In the genomic region with DNA sequence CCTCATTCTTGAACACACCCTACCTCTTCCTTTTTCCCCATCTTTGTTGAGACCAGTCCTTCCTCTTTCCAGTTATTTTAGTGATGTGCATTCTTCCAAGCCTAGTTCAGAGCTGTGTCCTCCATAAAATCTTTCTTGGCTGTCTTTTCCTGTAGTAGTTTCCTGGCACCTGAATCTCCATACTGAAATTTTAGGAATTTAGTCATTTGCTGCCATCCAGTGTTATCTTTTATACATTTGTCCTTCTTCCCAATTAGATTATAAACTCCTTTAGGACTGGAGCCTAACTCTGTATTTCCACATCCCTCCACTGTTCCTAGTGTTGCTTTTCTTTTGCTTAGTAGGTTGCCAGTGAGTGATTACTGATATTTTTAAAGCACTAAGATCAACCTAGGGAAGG, we compare ENCODE assay signal across 29 cellular contexts. TPM values are rescaled to one million over a fixed set of nuclear protein-coding genes. Genes with fewer than 3 reads are reported as not detected.
A peak's percentile ranks its signal among the peaks of the same experiment; 100 is the strongest.
DNase-seq lines count a peak whose midpoint lies in the region; ATAC-seq, FAIRE-seq and TF ChIP-seq lines count a peak whose summit lies in the region.
"Had no signal": no experiment of that assay in that cellular context is flagged by ENCODE, and none has a peak within 500 bp of the region (broad histone marks: within the 10 kb centered on the region; RNA-seq: fewer than 3 reads in every experiment).

No MANE protein-coding gene starts in this region.

- H3K4me2 ChIP-seq in SK-N-SH: no peak overlapping the region
- H3K4me2 ChIP-seq in astrocyte (ENCODE audit: low read length): no peak overlapping the region
- H3K4me2 ChIP-seq in trophoblast cell (ENCODE audit: low read length): no peak overlapping the region

- no peak overlapping the region for H3K9ac ChIP-seq in SK-N-SH
- no peak overlapping the region for H3K9ac ChIP-seq in astrocyte (ENCODE audit: low read length)
- no peak overlapping the region for H3K9ac ChIP-seq in trophoblast cell (ENCODE audit: low read length)

- intact Hi-C loops in psoas muscle (cut with DNase I) (no loop called here), uterus (cut with DNase I; ENCODE audit: low total_unique reads) (no loop called here), upper lobe of right lung (cut with DNase I) (no loop called here)

- no peak overlapping the region for H3K4me3 Mint-ChIP-seq in astrocyte (ENCODE audit: unreplicated experiment)
- H3K4me3 Mint-ChIP-seq: activated naive CD8-positive, alpha-beta T cell treated with anti-CD3 and anti-CD28 coated beads for 36 hours; CD4-positive, alpha-beta T cell; nephron; T-helper 17 cell had no signal

- no peak overlapping the region for H3K14ac ChIP-seq in trophoblast cell (ENCODE audit: low read length)

- H3K4me3 ChIP-seq in SK-N-SH (ENCODE audit: low read depth in 2 of 2, low read length in 1 of 2) (no peak overlapping the region), astrocyte (ENCODE audit: insufficient read depth, low read depth, low read length) (no peak overlapping the region), psoas muscle (no peak overlapping the region), uterus (no peak overlapping the region), upper lobe of right lung (no peak overlapping the region), trophoblast cell (ENCODE audit: low read depth, low read length) (no peak overlapping the region)
- H3K4me3 ChIP-seq: ascending aorta, HAP-1, K562, lower lobe of right lung, SJCRH30, skin epidermis, stomach, thyroid gland had no signal

- no peak overlapping the region for H2AK5ac ChIP-seq in trophoblast cell (ENCODE audit: low read length)

- no peaks in the 10 kb centered on the region for H3K79me1 ChIP-seq in trophoblast cell (ENCODE audit: low read length)

- H3K27me3 ChIP-seq in SK-N-SH (ENCODE audit: insufficient read depth): no peaks in the 10 kb centered on the region
- H3K27me3 ChIP-seq in astrocyte (ENCODE audit: insufficient read depth, low read length): no peaks in the 10 kb centered on the region
- no peaks in the 10 kb centered on the region for H3K27me3 ChIP-seq in psoas muscle (ENCODE audit: insufficient read depth in 3 of 3, low read length in 2 of 3)
- H3K27me3 ChIP-seq in uterus: no peaks in the 10 kb centered on the region
- H3K27me3 ChIP-seq in upper lobe of right lung: no peaks in the 10 kb centered on the region
- H3K27me3 ChIP-seq in trophoblast cell (ENCODE audit: insufficient read depth, low read length): no peaks in the 10 kb centered on the region
- H3K27me3 ChIP-seq: ascending aorta, SJCRH30, stomach, thyroid gland had no signal

- no peaks in the 10 kb centered on the region for H3K36me3 Mint-ChIP-seq in astrocyte (ENCODE audit: low read depth, unreplicated experiment)
- H3K36me3 Mint-ChIP-seq: activated naive CD8-positive, alpha-beta T cell treated with anti-CD3 and anti-CD28 coated beads for 36 hours had no signal

- no peak for TF ChIP-seq EP300 in SK-N-SH (IDR thresholded peaks at IDR 0.05; ENCODE audit: borderline replicate concordance in 1 of 2, low read depth in 1 of 2, low read length in 1 of 2)

- no peaks in the 10 kb centered on the region for H3K9me3 Mint-ChIP-seq in astrocyte (ENCODE audit: unreplicated experiment)
- H3K9me3 Mint-ChIP-seq: activated naive CD8-positive, alpha-beta T cell treated with anti-CD3 and anti-CD28 coated beads for 36 hours; CD4-positive, alpha-beta T cell had no signal

- no peaks in the 10 kb centered on the region for H3K9me3 ChIP-seq in SK-N-SH
- no peaks in the 10 kb centered on the region for H3K9me3 ChIP-seq in astrocyte (ENCODE audit: insufficient read depth, low read depth, low read length)
- H3K9me3 ChIP-seq in psoas muscle: peaks cover under 1% of the 10 kb centered on the region
- H3K9me3 ChIP-seq in uterus: no peaks in the 10 kb centered on the region
- no peaks in the 10 kb centered on the region for H3K9me3 ChIP-seq in upper lobe of right lung
- H3K9me3 ChIP-seq in trophoblast cell (ENCODE audit: insufficient read depth, low read depth, low read length): no peaks in the 10 kb centered on the region
- H3K9me3 ChIP-seq: ascending aorta, HAP-1, lower lobe of right lung, SJCRH30, stomach, thyroid gland had no signal

- no peaks in the 10 kb centered on the region for H3K36me3 ChIP-seq in SK-N-SH (replicated peaks in 1 of 2; ENCODE audit: control insufficient read depth in 1 of 2, insufficient read depth in 2 of 2, low read length in 1 of 2)
- no peaks in the 10 kb centered on the region for H3K36me3 ChIP-seq in astrocyte (ENCODE audit: insufficient read depth, low read length)
- no peaks in the 10 kb centered on the region for H3K36me3 ChIP-seq in psoas muscle (ENCODE audit: insufficient read depth in 1 of 2, low read depth in 1 of 2)
- H3K36me3 ChIP-seq in uterus: no peaks in the 10 kb centered on the region
- no peaks in the 10 kb centered on the region for H3K36me3 ChIP-seq in upper lobe of right lung
- H3K36me3 ChIP-seq in trophoblast cell (ENCODE audit: control insufficient read depth in 1 of 2, insufficient read depth in 2 of 2, low read length in 2 of 2): no peaks in the 10 kb centered on the region
- H3K36me3 ChIP-seq: ascending aorta, HAP-1, lower lobe of right lung, SJCRH30, stomach, thyroid gland had no signal

- H3F3A ChIP-seq in SK-N-SH (replicated peaks; ENCODE audit: insufficient read depth): peaks cover 29% of the 10 kb centered on the region

- H2AFZ ChIP-seq in SK-N-SH (ENCODE audit: low read depth) (no peak overlapping the region), astrocyte (ENCODE audit: low read depth, low read length) (no peak overlapping the region), trophoblast cell (ENCODE audit: insufficient read depth, low read length, poor library complexity) (no peak overlapping the region)

- H3K27ac Mint-ChIP-seq in astrocyte (ENCODE audit: unreplicated experiment): peak overlapping the region; percentile 26
- H3K27ac Mint-ChIP-seq: activated naive CD8-positive, alpha-beta T cell treated with anti-CD3 and anti-CD28 coated beads for 36 hours; CD4-positive, alpha-beta T cell; nephron; T-helper 17 cell had no signal

- no peak overlapping the region for H4K8ac ChIP-seq in trophoblast cell (ENCODE audit: low read depth, low read length)

- H3K79me2 ChIP-seq in SK-N-SH (ENCODE audit: insufficient read depth): no peaks in the 10 kb centered on the region
- H3K79me2 ChIP-seq in astrocyte (ENCODE audit: insufficient read depth, low read length): no peaks in the 10 kb centered on the region
- H3K79me2 ChIP-seq in trophoblast cell (ENCODE audit: control insufficient read depth, insufficient read depth, low read length, poor library complexity): no peaks in the 10 kb centered on the region

- no peak for DNase-seq in SK-N-SH
- DNase-seq in MV-4-11 (lab: John Stamatoyannopoulos, UW): peak; percentile 72
- no peak for DNase-seq in astrocyte (ENCODE audit: low read depth)
- no peak for DNase-seq in psoas muscle
- DNase-seq in uterus: no peak
- no peak for DNase-seq in upper lobe of right lung
- no peak for DNase-seq in trophoblast cell
- DNase-seq: activated effector memory CD4-positive, alpha-beta T cell treated with Interleukin-2 at 50 U/mL for 16 hours; activated naive CD8-positive, alpha-beta T cell treated with anti-CD3 and anti-CD28 coated beads for 36 hours; activated T-cell treated with anti-CD3 and anti-CD28 coated beads for 4 hours; CD4-positive, alpha-beta T cell; central memory CD4-positive, alpha-beta T cell; DMS153; foreskin fibroblast; lower lobe of right lung; NCI-H1694 treated with DMSO at 0.1 percent for 48 hours; NCI-H526; NK-92 treated with Interleukin-12 subunit alpha and Interleukin-12 subunit beta, amount 100 ng/mL, for 24 hours; SJCRH30; stomach; T-helper 17 cell; thyroid gland had no signal

- H4K12ac ChIP-seq in trophoblast cell (ENCODE audit: low read depth, low read length): no peak overlapping the region

- H3K27ac ChIP-seq in SK-N-SH (ENCODE audit: low read depth in 2 of 2, low read length in 1 of 2): no peak overlapping the region
- H3K27ac ChIP-seq in astrocyte (ENCODE audit: low read depth, low read length): no peak overlapping the region
- H3K27ac ChIP-seq in psoas muscle: peak overlapping the region; percentile 0
- no peak overlapping the region for H3K27ac ChIP-seq in uterus
- H3K27ac ChIP-seq in upper lobe of right lung: no peak overlapping the region
- H3K27ac ChIP-seq in trophoblast cell (ENCODE audit: low read depth, low read length): no peak overlapping the region
- H3K27ac ChIP-seq: ascending aorta, lower lobe of right lung, SJCRH30, skin epidermis, stomach had no signal

- peaks cover 0 to 22% of the 10 kb centered on the region in 2 experiments; a peak in 2 of 4 replicates for H3K4me1 ChIP-seq in SK-N-SH (ENCODE audit: control insufficient read depth in 1 of 2, insufficient read depth in 2 of 2, low read depth in 1 of 2, low read length in 1 of 2)
- peaks cover 20% of the 10 kb centered on the region for H3K4me1 ChIP-seq in astrocyte (ENCODE audit: insufficient read depth, low read length)
- peaks cover 55% of the 10 kb centered on the region for H3K4me1 ChIP-seq in psoas muscle
- H3K4me1 ChIP-seq in uterus: no peaks in the 10 kb centered on the region
- no peaks in the 10 kb centered on the region for H3K4me1 ChIP-seq in upper lobe of right lung
- H3K4me1 ChIP-seq in trophoblast cell (ENCODE audit: control insufficient read depth in 1 of 2, insufficient read depth in 2 of 2, low read length in 2 of 2): peaks cover 0 to 2% of the 10 kb centered on the region in 2 experiments
- H3K4me1 ChIP-seq: ascending aorta, HAP-1, lower lobe of right lung had no signal

- no peaks in the 10 kb centered on the region for H3K9me2 ChIP-seq in SK-N-SH

- no peak for FAIRE-seq in astrocyte (lab: Jason Lieb, UNC)
- FAIRE-seq: GM19239, K562 had no signal

- TF ChIP-seq CTCF in SK-N-SH (IDR thresholded peaks at IDR 0.05) (peak; percentile 18; the same call in 1 of the 2 replicates), astrocyte (IDR thresholded peaks at IDR 0.05; ENCODE audit: insufficient read depth, low read depth, low read length) (no peak), psoas muscle (IDR thresholded peaks at IDR 0.05) (no peak), uterus (IDR thresholded peaks at IDR 0.05) (no peak), upper lobe of right lung (IDR thresholded peaks at IDR 0.05) (no peak)

- H3K4ac ChIP-seq in trophoblast cell (ENCODE audit: low read depth, low read length): no peak overlapping the region

- H2BK12ac ChIP-seq in trophoblast cell (ENCODE audit: low read length): no peak overlapping the region

- H2BK120ac ChIP-seq in trophoblast cell (ENCODE audit: insufficient read depth, low read length, poor library complexity): no peak overlapping the region

- TF ChIP-seq POLR2A in uterus (IDR thresholded peaks at IDR 0.05): no peak

- CTCF ChIA-PET in SK-N-SH (lab: Yijun Ruan, JAX): no interaction called here

- H4K20me1 ChIP-seq in SK-N-SH (ENCODE audit: insufficient read depth): no peaks in the 10 kb centered on the region
- no peaks in the 10 kb centered on the region for H4K20me1 ChIP-seq in astrocyte (ENCODE audit: insufficient read depth, low read length)

- POLR2A ChIA-PET in SK-N-SH (lab: Yijun Ruan, JAX): no interaction called here

- peaks cover 37% of the 10 kb centered on the region for H3K4me1 Mint-ChIP-seq in astrocyte (ENCODE audit: low read depth, unreplicated experiment)
- H3K4me1 Mint-ChIP-seq: activated naive CD8-positive, alpha-beta T cell treated with anti-CD3 and anti-CD28 coated beads for 36 hours; T-helper 17 cell had no signal

- no peak for ATAC-seq in SK-N-SH treated with all-trans-retinoic acid at 6 μM for 48 hours
- no peak for ATAC-seq in psoas muscle
- ATAC-seq in upper lobe of right lung: no peak
- ATAC-seq: K562, lower lobe of right lung, T-helper 17 cell had no signal

- H2BK5ac ChIP-seq in trophoblast cell (ENCODE audit: low read depth, low read length, poor library complexity): no peak overlapping the region

- no peak overlapping the region for H3K18ac ChIP-seq in trophoblast cell (ENCODE audit: low read length)

- no peaks in the 10 kb centered on the region for H3K27me3 Mint-ChIP-seq in astrocyte (ENCODE audit: low read depth, unreplicated experiment)

- H4K91ac ChIP-seq in trophoblast cell (ENCODE audit: low read depth, low read length): no peak overlapping the region

- H3K23ac ChIP-seq in trophoblast cell (ENCODE audit: low read length): no peak overlapping the region

- no peak for TF ChIP-seq RAD21 in SK-N-SH (IDR thresholded peaks at IDR 0.05; ENCODE audit: low read length)

RNA-seq across cellular contexts. Expression of a gene that starts 11.4 kb away (rescaled TPM):
- polyA plus RNA-seq in SK-N-SH (2012; rRNA removed) (1.3 and 2.2 TPM in 2 replicates), psoas muscle (10 to 100 TPM in 1 of 3 donors, 1 to 10 TPM in 1, under 1 TPM in 1; 0.51 to 20.5 (median 5.0) TPM)
- polyA plus RNA-seq in SK-N-SH (2012; cell fraction: cytosol; rRNA removed): 1.2 and 1.3 TPM in 2 replicates
- 1.6 and 1.8 TPM in 2 replicates for polyA plus RNA-seq in SK-N-SH (2012; cell fraction: nucleus; rRNA removed)
- total RNA-seq in astrocyte (2.4 and 4.1 TPM in 2 replicates), psoas muscle (10 to 100 TPM; 37.7 to 46.7 (median 44.9) TPM), uterus (10 to 100 TPM in 2 of 4 donors, 1 to 10 TPM in 2; 2.6 to 25.6 (median 10.5) TPM), upper lobe of right lung (18.4 TPM)
- polyA plus RNA-seq in trophoblast cell (2013): 4.0 and 4.7 TPM in 2 replicates
- total RNA-seq: ascending aorta had no signal
